Comparison of ENCODE assay signal across 21 cellular contexts in the genomic region with DNA sequence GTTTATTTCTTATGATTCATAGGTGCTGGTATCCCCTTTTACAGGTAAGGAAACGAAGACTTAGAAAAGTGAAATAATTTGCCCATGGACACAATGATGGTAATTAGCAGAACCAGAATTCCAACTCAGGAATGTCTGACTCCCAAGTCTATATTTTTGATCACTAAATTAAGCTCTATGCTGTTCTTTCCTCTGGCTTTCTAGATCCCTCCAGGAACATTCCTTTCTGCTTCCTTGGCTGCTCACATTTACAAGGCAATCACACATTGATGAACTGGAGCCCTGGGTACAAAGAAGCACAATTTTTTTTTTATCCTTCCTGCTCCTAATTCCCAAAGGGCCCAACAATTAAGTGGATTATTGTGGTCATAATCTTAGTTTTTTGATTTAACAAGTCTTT. TPM values are rescaled to one million over a fixed set of nuclear protein-coding genes. Genes with fewer than 3 reads are reported as not detected.
A peak's percentile ranks its signal among the peaks of the same experiment; 100 is the strongest.
DNase-seq lines count a peak whose midpoint lies in the region; ATAC-seq, FAIRE-seq and TF ChIP-seq lines count a peak whose summit lies in the region.
"Had no signal": no experiment of that assay in that cellular context is flagged by ENCODE, and none has a peak within 500 bp of the region (broad histone marks: within the 10 kb centered on the region; RNA-seq: fewer than 3 reads in every experiment).

No MANE protein-coding gene starts in this region.

- H3K9me3 ChIP-seq in HepG2 (ENCODE audit: low read length) (no peaks in the 10 kb centered on the region), right lobe of liver (no peaks in the 10 kb centered on the region), mucosa of rectum (ENCODE audit: control insufficient read depth in 2 of 2, low read length in 2 of 2) (no peaks in the 10 kb centered on the region)

- intact Hi-C loops in HepG2 (cut with micrococcal nuclease; ENCODE audit: unreplicated experiment) (no loop called here), right lobe of liver (cut with DNase I) (no loop called here), left ventricle myocardium superior (cut with micrococcal nuclease) (no loop called here), dorsolateral prefrontal cortex (cut with DNase I) (no loop called here)

- no peak overlapping the region for H3K27ac ChIP-seq in HepG2 (ENCODE audit: extremely low read length, insufficient read depth, low read length)
- peak overlapping the region in 1 of 3 donors; percentile 18 for H3K27ac ChIP-seq in right lobe of liver
- peak overlapping the region; percentile 90 for H3K27ac ChIP-seq in epithelial cell of prostate
- H3K27ac ChIP-seq in mucosa of rectum (ENCODE audit: low read depth in 2 of 2, low read length in 2 of 2) = peak overlapping the region; percentile 86 to 98
- no peak overlapping the region for H3K27ac ChIP-seq in dorsolateral prefrontal cortex
- H3K27ac ChIP-seq: BLaER1 treated with 17β-estradiol and CSF1 and Interleukin-3, amounts not matched to agents 10 nM and 100 nM; GM23248 had no signal

- DNase-seq in HepG2 (ENCODE audit: low spot score) (no peak), right lobe of liver (no peak), epithelial cell of prostate (ENCODE audit: low read depth, low spot score) (no peak), GM03348 (ENCODE audit: low spot score) (no peak), left ventricle myocardium superior (no peak), dorsolateral prefrontal cortex (no peak)
- DNase-seq: 8988T, GM23248, KBM-7, NCI-H1092 treated with DMSO at 0.1 percent for 48 hours, NCI-H187, NCI-H2171, NCI-H446 treated with DMSO at 0.1 percent for 48 hours, NCI-H774, SIG-M5 had no signal

- in situ Hi-C loops in HepG2 (cut with HindIII; ENCODE audit: extremely low pct_ligation_motif_present, low pct_unique_long_range_greater_than_20kb) = no loop called here

- no peak overlapping the region for H3K4me3 ChIP-seq in HepG2 (replicated peaks in 1 of 3; ENCODE audit: insufficient read depth in 1 of 3, low read depth in 2 of 3, low read length in 3 of 3)
- H3K4me3 ChIP-seq in right lobe of liver = no peak overlapping the region
- peak overlapping the region; percentile 19 to 26 for H3K4me3 ChIP-seq in mucosa of rectum (ENCODE audit: low read length in 2 of 2)
- no peak overlapping the region for H3K4me3 ChIP-seq in dorsolateral prefrontal cortex
- H3K4me3 ChIP-seq: BLaER1 treated with 17β-estradiol and CSF1 and Interleukin-3, amounts not matched to agents 10 nM and 100 nM; GM23248 had no signal

- TF ChIP-seq CTCF in HepG2 (CRISPR knock-in tag; IDR thresholded peaks at IDR 0.05) (no peak), right lobe of liver (IDR thresholded peaks at IDR 0.05) (no peak), dorsolateral prefrontal cortex (IDR thresholded peaks at IDR 0.05 in 54 of 56, conservative IDR thresholded peaks at IDR 0.05 in 2 of 56; ENCODE audit: low read depth in 1 of 56, partially characterized antibody in 56 of 56) (no peak)

- TF ChIP-seq EP300 in HepG2 (IDR thresholded peaks at IDR 0.05; ENCODE audit: low read depth in 2 of 2, low read length in 2 of 2) (no peak), HepG2 (CRISPR knock-in tag; IDR thresholded peaks at IDR 0.05; ENCODE audit: borderline replicate concordance) (no peak)

- CTCF ChIA-PET in HepG2 (lab: Yijun Ruan, JAX; ENCODE audit: low intra/inter-chr PET ratio, low total read pairs) = no interaction called here

- no peaks in the 10 kb centered on the region for H3K27me3 ChIP-seq in HepG2 (ENCODE audit: control insufficient read depth in 1 of 2, insufficient read depth in 2 of 2, low read length in 2 of 2)
- H3K27me3 ChIP-seq in right lobe of liver = no peaks in the 10 kb centered on the region
- H3K27me3 ChIP-seq in mucosa of rectum (ENCODE audit: control insufficient read depth in 2 of 2, insufficient read depth in 2 of 2, low read length in 2 of 2) = no peaks in the 10 kb centered on the region
- H3K27me3 ChIP-seq in dorsolateral prefrontal cortex = no peaks in the 10 kb centered on the region
- H3K27me3 ChIP-seq: BLaER1 treated with 17β-estradiol and CSF1 and Interleukin-3, amounts not matched to agents 10 nM and 100 nM had no signal

- no peak overlapping the region for H2AFZ ChIP-seq in HepG2 (ENCODE audit: low read length)
- H2AFZ ChIP-seq: GM23248 had no signal

- 94% methylated on average over 1 of the region's 1 CpG for WGBS in HepG2 (ENCODE audit: low lambda C conversion rate)
- 100% methylated on average over 1 of the region's 1 CpG for WGBS in right lobe of liver (ENCODE audit: insufficient coverage, low coverage, low lambda C conversion rate, missing lambda C conversion rate)

- TF ChIP-seq POLR2A in HepG2 (IDR thresholded peaks at IDR 0.05; ENCODE audit: insufficient read depth in 1 of 2, low read depth in 2 of 2, low read length in 2 of 2) (no peak), right lobe of liver (IDR thresholded peaks at IDR 0.05) (no peak)

- ATAC-seq in HepG2 = no peak
- ATAC-seq in right lobe of liver = no peak
- no peak for ATAC-seq in left ventricle myocardium superior
- no peak for ATAC-seq in HG03342 (IDR thresholded peaks at IDR 0.05; ENCODE audit: unreplicated experiment)

- peak overlapping the region; percentile 60 for H3K4me2 ChIP-seq in HepG2 (ENCODE audit: low read depth, low read length)
- H3K4me2 ChIP-seq: BLaER1 treated with 17β-estradiol and CSF1 and Interleukin-3, amounts not matched to agents 10 nM and 100 nM had no signal

- H3K9ac ChIP-seq in HepG2 (ENCODE audit: insufficient read depth, low read depth, low read length) (no peak overlapping the region), mucosa of rectum (ENCODE audit: low read depth in 1 of 2, low read length in 2 of 2) (peak overlapping the region in 1 of 2 donors; percentile 58)
- H3K9ac ChIP-seq: BLaER1 treated with 17β-estradiol and CSF1 and Interleukin-3, amounts not matched to agents 10 nM and 100 nM; GM23248 had no signal

- POLR2A ChIA-PET in HepG2 (lab: Yijun Ruan, JAX) = interaction anchor here (1.0 kb wide), 1 partner anchor 30 kb away, joined by 3 read pairs; no protein-coding TSS in a partner anchor

- FAIRE-seq in HepG2 (lab: Jason Lieb, UNC) = no peak
- FAIRE-seq: GM18507, HTR-8/SVneo, RCC 7860 had no signal

- no TSS peak for BruUV-seq in HepG2 (replicated peaks; lab: Mats Ljungman, UMichigan)

- peaks cover 38% of the 10 kb centered on the region for H3K4me1 ChIP-seq in HepG2 (ENCODE audit: insufficient read depth, low read length)
- H3K4me1 ChIP-seq in right lobe of liver = peaks cover 0 to 11% (median 0%) of the 10 kb centered on the region in 4 donors
- H3K4me1 ChIP-seq in mucosa of rectum (ENCODE audit: control insufficient read depth in 2 of 2, insufficient read depth in 2 of 2, low read length in 2 of 2) = peaks cover 7 to 34% of the 10 kb centered on the region in 2 donors

- no peaks in the 10 kb centered on the region for H3K79me2 ChIP-seq in HepG2 (ENCODE audit: insufficient read depth, low read length)

- no peaks in the 10 kb centered on the region for H4K20me1 ChIP-seq in HepG2 (ENCODE audit: insufficient read depth, low read length)
- H4K20me1 ChIP-seq: BLaER1 treated with 17β-estradiol and CSF1 and Interleukin-3, amounts not matched to agents 10 nM and 100 nM had no signal

- no peak for TF ChIP-seq RAD21 in HepG2 (CRISPR knock-in tag; IDR thresholded peaks at IDR 0.05)

- H3K36me3 ChIP-seq in HepG2 (replicated peaks in 1 of 2; ENCODE audit: control insufficient read depth in 1 of 2, insufficient read depth in 2 of 2, low read length in 2 of 2) (no peaks in the 10 kb centered on the region), right lobe of liver (no peaks in the 10 kb centered on the region), mucosa of rectum (ENCODE audit: control insufficient read depth in 2 of 2, insufficient read depth in 2 of 2, low read length in 2 of 2) (no peaks in the 10 kb centered on the region)
- H3K36me3 ChIP-seq: BLaER1 treated with 17β-estradiol and CSF1 and Interleukin-3, amounts not matched to agents 10 nM and 100 nM had no signal

TF ChIP-seq in HepG2, 621 proteins besides CTCF, POLR2A, EP300 and RAD21 (continues in another document):
- TF ChIP-seq RFXANK (CRISPR knock-in tag; IDR thresholded peaks at IDR 0.05) = no peak
- no peak for TF ChIP-seq ATF4 (CRISPR knock-in tag; IDR thresholded peaks at IDR 0.05)
- TF ChIP-seq SOX13 (IDR thresholded peaks at IDR 0.05) = no peak
- TF ChIP-seq SOX13 (CRISPR knock-in tag; conservative IDR thresholded peaks at IDR 0.05 in 1 of 2, IDR thresholded peaks at IDR 0.05 in 1 of 2) = no peak

RNA-seq across cellular contexts. Expression of gene CDKN2AIP, which starts 7.0 kb away (rescaled TPM):
- total RNA-seq in HepG2 (2016; rRNA removed; fragmentation: Illumina TruSeq; extraction: Trizol) (18.7 and 21.4 TPM in 2 replicates), right lobe of liver (10 to 100 TPM in 1 of 6 experiments, 1 to 10 TPM in 5; 5.6 to 10.6 (median 6.8) TPM), left ventricle myocardium superior (9.2 TPM), dorsolateral prefrontal cortex (10 to 100 TPM; 10.3 to 20.2 (median 14.8) TPM)
- 2.2 and 3.1 TPM in 2 replicates for total RNA-seq in HepG2 (2016; cell fraction: cytosol; rRNA removed; fragmentation: Illumina TruSeq; extraction: Trizol; ENCODE audit: low read depth)
- total RNA-seq in HepG2 (2016; cell fraction: insoluble cytoplasmic fraction; rRNA removed; fragmentation: Illumina TruSeq; extraction: Trizol) = 18.5 and 22.0 TPM in 2 replicates
- 7.9 and 8.4 TPM in 2 replicates for total RNA-seq in HepG2 (2016; cell fraction: membrane; rRNA removed; fragmentation: Illumina TruSeq; extraction: Trizol)
- 24.3 and 25.6 TPM in 2 replicates for total RNA-seq in HepG2 (2016; cell fraction: nucleus; rRNA removed; fragmentation: Illumina TruSeq; extraction: Trizol)
- polyA plus RNA-seq in HepG2 (2011; rRNA removed) = 14.1 and 17.0 TPM in 2 replicates
- polyA plus RNA-seq in HepG2 (2011; cell fraction: cytosol; rRNA removed) = 7.8 and 10.0 TPM in 2 replicates
- polyA plus RNA-seq in HepG2 (2011; cell fraction: nucleus; rRNA removed) = 10.9 and 11.0 TPM in 2 replicates
- 13.3 and 14.9 TPM in 2 replicates for polyA plus RNA-seq in HepG2 (2012)
- 1.8 and 2.0 TPM in 2 replicates for polyA plus RNA-seq in HepG2 (2016; cell fraction: cytosol; fragmentation: Illumina TruSeq; extraction: Trizol; ENCODE audit: low read depth)
- 24.1 and 24.4 TPM in 2 replicates for polyA plus RNA-seq in HepG2 (2016; cell fraction: insoluble cytoplasmic fraction; fragmentation: Illumina TruSeq; extraction: Trizol; ENCODE audit: low read depth)
- 5.4 TPM in 2 replicates for polyA plus RNA-seq in HepG2 (2016; cell fraction: membrane; fragmentation: Illumina TruSeq; extraction: Trizol; ENCODE audit: low read depth)
- 21.6 and 21.7 TPM in 2 replicates for polyA plus RNA-seq in HepG2 (2016; cell fraction: nucleus; fragmentation: Illumina TruSeq; extraction: Trizol; ENCODE audit: insufficient read depth, low read depth)
- polyA minus RNA-seq in HepG2 (2011; rRNA and poly(A)+ RNA removed; ENCODE audit: low replicate concordance) = 11.8 and 17.2 TPM in 2 replicates
- 8.8 and 10.6 TPM in 2 replicates for polyA minus RNA-seq in HepG2 (2011; cell fraction: cytosol; rRNA and poly(A)+ RNA removed)
- polyA minus RNA-seq in HepG2 (2011; cell fraction: nucleus; rRNA and poly(A)+ RNA removed) = 65.3 and 67.1 TPM in 2 replicates

Comparison
In these comparisons a context has a peak if more than half of its experiments do, and no peak if none do; other contexts are left out.
1. H3K27ac ChIP-seq: peak in epithelial cell of prostate (single experiment) and mucosa of rectum (2 of 2); none in HepG2 (single experiment) and dorsolateral prefrontal cortex (0 of 59).
2. H3K4me3 ChIP-seq: peak in mucosa of rectum (2 of 2); none in HepG2 (0 of 3), right lobe of liver (0 of 3) and dorsolateral prefrontal cortex (0 of 59).